Comparison of ENCODE assay signal across 8 cellular contexts in genomic region chr21:33541756-33542639, GRCh38. TPM values are rescaled to one million over a fixed set of nuclear protein-coding genes. Genes with fewer than 3 reads are reported as not detected.
DNase-seq lines count a peak whose midpoint lies in the region; ATAC-seq and TF ChIP-seq lines count a peak whose summit lies in the region.

Gene GART (minus strand): TSS chr21:33542117. CDS start chr21:33539315, 2,802 bp downstream.

- peaks cover 8% of the 10 kb centered on the region for H3K9me3 Mint-ChIP-seq in dendritic cell treated with granulocyte-macrophage colony-stimulating factor and Interleukin-4, amounts not matched to agents 40 ng/mL and 50 ng/mL, for 4 days

- no peaks in the 10 kb centered on the region for H3K27me3 ChIP-seq in BJ (ENCODE audit: control insufficient read depth, insufficient read depth, low read length)
- H3K27me3 ChIP-seq in liver (ENCODE audit: control insufficient read depth in 4 of 4, insufficient read depth in 4 of 4, low read length in 3 of 4): no peaks in the 10 kb centered on the region

- TF ChIP-seq CTCF in BJ (IDR thresholded peaks at IDR 0.05; ENCODE audit: insufficient read depth, low read depth, low read length) (no peak), liver (IDR thresholded peaks at IDR 0.05; ENCODE audit: low read depth, low read length, missing input control) (no peak)

- under 1% methylated on average over 56 of the region's 56 CpGs for WGBS in liver

- H3K4me1 Mint-ChIP-seq in dendritic cell treated with granulocyte-macrophage colony-stimulating factor and Interleukin-4, amounts not matched to agents 40 ng/mL and 50 ng/mL, for 4 days (ENCODE audit: low read depth): peaks cover 24% of the 10 kb centered on the region

- peak within 1 kb of the TSS; percentile 90 for H3K4me3 Mint-ChIP-seq in dendritic cell treated with granulocyte-macrophage colony-stimulating factor and Interleukin-4, amounts not matched to agents 40 ng/mL and 50 ng/mL, for 4 days

- H3K36me3 ChIP-seq in BJ (ENCODE audit: control insufficient read depth, insufficient read depth, low read length) (no peaks in the 10 kb centered on the region), liver (ENCODE audit: control insufficient read depth in 4 of 4, insufficient read depth in 3 of 4, low read depth in 1 of 4, low read length in 3 of 4) (peaks cover 0 to 15% (median 11%) of the 10 kb centered on the region in 4 donors)

- intact Hi-C loops in dendritic cell treated with granulocyte-macrophage colony-stimulating factor and Interleukin-4, amounts not matched to agents 40 ng/mL and 50 ng/mL, for 4 days (cut with micrococcal nuclease): loop anchor here (2.0 to 5.0 kb wide), 2 partner anchors 47 to 50 kb away; partner anchors contain the start of genes DNAJC28 and DONSON

- DNase-seq in BJ (ENCODE audit: low read depth) (no peak), GM19238 (ENCODE audit: insufficient read length, low spot score) (peak; percentile 59), NCI-H526 (lab: John Stamatoyannopoulos, UW) (peak; percentile 76 to 93)
- peak; percentile 73 for DNase-seq in activated CD4-positive, alpha-beta T cell treated with anti-CD3 and anti-CD28 coated beads, Interleukin-2, amount 50 U/mL, for 1 hour
- DNase-seq in stimulated activated CD4-positive, alpha-beta T cell treated with anti-CD3 and anti-CD28 coated beads, Interleukin-4, amount 100 ng/mL, for 24 hours: peak; percentile 86

- peaks cover 62% of the 10 kb centered on the region for H3K36me3 Mint-ChIP-seq in dendritic cell treated with granulocyte-macrophage colony-stimulating factor and Interleukin-4, amounts not matched to agents 40 ng/mL and 50 ng/mL, for 4 days (ENCODE audit: low read depth)

- CTCF ChIA-PET in BJ (lab: Yijun Ruan, JAX): interaction anchor here (2.6 kb wide), 1 partner anchor 64 kb away, joined by 6 read pairs; no protein-coding TSS in a partner anchor

- H3K27me3 Mint-ChIP-seq in dendritic cell treated with granulocyte-macrophage colony-stimulating factor and Interleukin-4, amounts not matched to agents 40 ng/mL and 50 ng/mL, for 4 days: no peaks in the 10 kb centered on the region

- no peak for TF ChIP-seq RAD21 in liver (IDR thresholded peaks at IDR 0.05)

- peaks cover 3 to 37% (median 13%) of the 10 kb centered on the region in 4 donors for H3K4me1 ChIP-seq in liver (ENCODE audit: control insufficient read depth in 4 of 4, insufficient read depth in 4 of 4, low read length in 3 of 4)

- peak; percentile 51 for ATAC-seq in HG03439 (IDR thresholded peaks at IDR 0.05; ENCODE audit: unreplicated experiment)

- POLR2A ChIA-PET in BJ (lab: Charles Lee): no interaction called here

- H3K27ac Mint-ChIP-seq in dendritic cell treated with granulocyte-macrophage colony-stimulating factor and Interleukin-4, amounts not matched to agents 40 ng/mL and 50 ng/mL, for 4 days: peak within 1 kb of the TSS; percentile 99

- H3K9me3 ChIP-seq in liver (ENCODE audit: control insufficient read depth in 4 of 4, low read length in 3 of 4): no peaks in the 10 kb centered on the region

- peak within 1 kb of the TSS; percentile 92 to 96 for H3K9ac ChIP-seq in liver (ENCODE audit: low read depth in 1 of 2, low read length in 2 of 2)

- H3K27ac ChIP-seq in liver (ENCODE audit: low read depth in 1 of 2, low read length in 2 of 2): peak within 1 kb of the TSS; percentile 99

- peak within 1 kb of the TSS; percentile 70 for H3K4me3 ChIP-seq in BJ (ENCODE audit: low read depth, low read length)
- H3K4me3 ChIP-seq in liver (ENCODE audit: low read depth in 1 of 3, low read length in 3 of 3): peak within 1 kb of the TSS; percentile 90 to 98 (median 94)

TF ChIP-seq in liver, 16 proteins besides CTCF, POLR2A, EP300 and RAD21:
- TF ChIP-seq EGR1 (IDR thresholded peaks at IDR 0.05; ENCODE audit: low read depth in 2 of 2): no peak
- peak; percentile 55 for TF ChIP-seq MAX (IDR thresholded peaks at IDR 0.05)
- TF ChIP-seq HNF4A (conservative IDR thresholded peaks at IDR 0.05): no peak
- TF ChIP-seq GABPA (IDR thresholded peaks at IDR 0.05 in 1 of 2, conservative IDR thresholded peaks at IDR 0.05 in 1 of 2): peak in 1 of 2 donors; percentile 75
- TF ChIP-seq FOXA1 (IDR thresholded peaks at IDR 0.05): no peak

RNA-seq across cellular contexts. Expression of gene GART, which starts in this region (rescaled TPM):
- 14.8 and 25.7 TPM in 2 replicates for polyA plus RNA-seq in BJ (2011; rRNA removed)
- polyA minus RNA-seq in BJ (2011; rRNA and poly(A)+ RNA removed): 14.6 and 16.8 TPM in 2 replicates
- 10 to 100 TPM; 44.7 to 76.8 TPM for total RNA-seq in liver
- 10 to 100 TPM; 15.7 to 19.2 TPM for polyA plus RNA-seq in liver
